In genomic region chr18:22856870-22857269, GRCh38 we compare ENCODE assay signal across 14 cellular contexts.
DNase-seq lines count a peak whose midpoint lies in the region; ATAC-seq, FAIRE-seq and TF ChIP-seq lines count a peak whose summit lies in the region.
"Had no signal": no experiment of that assay in that cellular context is flagged by ENCODE, and none has a peak within 500 bp of the region (broad histone marks: within the 10 kb centered on the region; RNA-seq: fewer than 3 reads in every experiment).

No MANE protein-coding gene starts in this region.

- no peaks in the 10 kb centered on the region for H3K9me3 Mint-ChIP-seq in H9

- no peak overlapping the region for H3K4me3 Mint-ChIP-seq in H9

- H2BK20ac ChIP-seq in H9 (ENCODE audit: low read depth, low read length, poor library complexity, severe bottlenecking): no peak overlapping the region

- H3K56ac ChIP-seq in H9 (ENCODE audit: insufficient read length, low read depth, low read length): no peak overlapping the region

- H3K36me3 ChIP-seq in bronchial epithelial cell (ENCODE audit: control insufficient read depth, insufficient read depth, low read length): no peaks in the 10 kb centered on the region
- no peaks in the 10 kb centered on the region for H3K36me3 ChIP-seq in parathyroid adenoma (ENCODE audit: control insufficient read depth, insufficient read depth, low read length)
- no peaks in the 10 kb centered on the region for H3K36me3 ChIP-seq in WERI-Rb-1
- no peaks in the 10 kb centered on the region for H3K36me3 ChIP-seq in MG63

- no peak overlapping the region for H3K14ac ChIP-seq in H9 (ENCODE audit: insufficient read depth, low read length)

- H3K9me3 ChIP-seq in H9 (ENCODE audit: control insufficient read depth, low read depth, low read length): no peaks in the 10 kb centered on the region
- H3K9me3 ChIP-seq in parathyroid adenoma (ENCODE audit: control insufficient read depth, low read length): no peaks in the 10 kb centered on the region
- no peaks in the 10 kb centered on the region for H3K9me3 ChIP-seq in WERI-Rb-1 (ENCODE audit: severe bottlenecking)
- H3K9me3 ChIP-seq in right cardiac atrium (ENCODE audit: control insufficient read depth, low read length): no peaks in the 10 kb centered on the region
- no peaks in the 10 kb centered on the region; the same call in 1 of the 2 replicates for H3K9me3 ChIP-seq in MG63

- no peak overlapping the region for H3T11ph ChIP-seq in H9 (ENCODE audit: low read length)

- H3K4me1 Mint-ChIP-seq in H9: peaks cover 10 to 12% of the 10 kb centered on the region in 2 experiments; a peak in 3 of 4 replicates

- no peak overlapping the region for H2BK12ac ChIP-seq in H9 (ENCODE audit: insufficient read length, low read depth, low read length)

- intact Hi-C loops in right cardiac atrium (cut with DNase I): no loop called here

- no peaks in the 10 kb centered on the region for H3K27me3 Mint-ChIP-seq in H9 (ENCODE audit: low read depth)

- no peaks in the 10 kb centered on the region for H3K23me2 ChIP-seq in H9 (ENCODE audit: insufficient read length, low read depth, low read length, poor library complexity, severe bottlenecking)

- no peak overlapping the region for H3K18ac ChIP-seq in H9 (ENCODE audit: insufficient read length, low read depth, low read length)

- no peak overlapping the region for H4K91ac ChIP-seq in H9 (ENCODE audit: insufficient read length, low read depth, low read length)

- FAIRE-seq in bronchial epithelial cell (lab: Jason Lieb, UNC): peak; percentile 99
- FAIRE-seq: A204.1 had no signal

- no peak overlapping the region for H2BK15ac ChIP-seq in H9 (ENCODE audit: low read depth, low read length)

- H3K4me1 ChIP-seq in H9 (ENCODE audit: insufficient read depth, low read length) (no peaks in the 10 kb centered on the region), parathyroid adenoma (no peaks in the 10 kb centered on the region), right cardiac atrium (ENCODE audit: control insufficient read depth, insufficient read depth, low read length) (no peaks in the 10 kb centered on the region)

- no peak overlapping the region for H2AFZ ChIP-seq in H9 (ENCODE audit: low read length)
- peak overlapping the region; percentile 5 for H2AFZ ChIP-seq in parathyroid adenoma

- H4K20me1 ChIP-seq in H9 (ENCODE audit: control insufficient read depth, insufficient read depth, insufficient read length): no peaks in the 10 kb centered on the region

- H3K27ac Mint-ChIP-seq in H9: 0 out of 7 replicates have a peak overlapping the region, but pooled peaks of 1 of the 3 experiments have one; percentile 63

- H3K9ac ChIP-seq in H9 (ENCODE audit: extremely low read depth, insufficient read length, low read length): no peak overlapping the region
- no peak overlapping the region for H3K9ac ChIP-seq in parathyroid adenoma

- H3K27me3 ChIP-seq in H9 (ENCODE audit: insufficient read depth, low read length) (no peaks in the 10 kb centered on the region), bronchial epithelial cell (ENCODE audit: control insufficient read depth, insufficient read depth, low read length) (no peaks in the 10 kb centered on the region), parathyroid adenoma (ENCODE audit: control insufficient read depth, insufficient read depth, low read length) (no peaks in the 10 kb centered on the region), WERI-Rb-1 (ENCODE audit: insufficient read depth, low read depth, severe bottlenecking) (no peaks in the 10 kb centered on the region), right cardiac atrium (ENCODE audit: control insufficient read depth, insufficient read depth) (no peaks in the 10 kb centered on the region), MG63 (peaks cover 4% of the 10 kb centered on the region; the same call in 1 of the 2 replicates)

- no peak overlapping the region for H3K23ac ChIP-seq in H9 (ENCODE audit: insufficient read length, low read depth, low read length)

- no peak overlapping the region for H3K4me3 ChIP-seq in bronchial epithelial cell (ENCODE audit: low read depth, low read length)
- H3K4me3 ChIP-seq in parathyroid adenoma (ENCODE audit: low read depth, low read length): no peak overlapping the region
- no peak overlapping the region for H3K4me3 ChIP-seq in WERI-Rb-1 (ENCODE audit: low read depth, low read length)
- H3K4me3 ChIP-seq in right cardiac atrium (ENCODE audit: low read length): no peak overlapping the region
- no peak overlapping the region for H3K4me3 ChIP-seq in MG63

- no peak overlapping the region for H2BK120ac ChIP-seq in H9 (ENCODE audit: low read depth, low read length, poor library complexity, severe bottlenecking)

- H4K5ac ChIP-seq in H9 (ENCODE audit: insufficient read length, low read depth, low read length): no peak overlapping the region

- H3K4me2 ChIP-seq in H9 (ENCODE audit: insufficient read depth, insufficient read length, low read length): no peak overlapping the region
- no peak overlapping the region for H3K4me2 ChIP-seq in parathyroid adenoma (ENCODE audit: low read length)

- no peak overlapping the region for H2BK5ac ChIP-seq in H9 (ENCODE audit: insufficient read length, low read length)

- DNase-seq in H9 (peak; percentile 52), bronchial epithelial cell (ENCODE audit: low read depth) (peak; percentile 97), iPS DF 4.7 (ENCODE audit: extremely low read depth, low spot score) (peak; percentile 36), WERI-Rb-1 (no peak), right cardiac atrium (no peak), activated gamma-delta T cell treated with Interleukin-2 at 50 U/mL for 16 hours (no peak), MG63 (no peak)
- DNase-seq: KG1, NCI-H1092 treated with DMSO at 0.1 percent for 48 hours, NCI-H1694, Right ventricle myocardium superior had no signal

- H2AK5ac ChIP-seq in H9 (ENCODE audit: insufficient read length, low read length): no peak overlapping the region

- no peaks in the 10 kb centered on the region for H3K36me3 Mint-ChIP-seq in H9 (ENCODE audit: insufficient read depth in 1 of 3, low read depth in 3 of 3)

- no peak overlapping the region for H4K8ac ChIP-seq in H9 (replicated peaks; ENCODE audit: insufficient read length, low read depth, low read length)

- no peak overlapping the region for H3K4ac ChIP-seq in H9 (ENCODE audit: low read depth, low read length)

- no peak for TF ChIP-seq CTCF in H9 (conservative IDR thresholded peaks at IDR 0.05)
- no peak for TF ChIP-seq CTCF in bronchial epithelial cell (IDR thresholded peaks at IDR 0.05; ENCODE audit: insufficient read depth, low read length, severe bottlenecking)
- TF ChIP-seq CTCF in parathyroid adenoma (IDR thresholded peaks at IDR 0.05): no peak
- TF ChIP-seq CTCF in WERI-Rb-1 (IDR thresholded peaks at IDR 0.05; ENCODE audit: low read depth, low read length): no peak

- no peaks in the 10 kb centered on the region for H3K79me2 ChIP-seq in H9 (ENCODE audit: insufficient read depth, low read length)
- H3K79me2 ChIP-seq in parathyroid adenoma: no peaks in the 10 kb centered on the region

- no peak overlapping the region for H3K27ac ChIP-seq in H9 (ENCODE audit: insufficient read length, low read depth, low read length)
- H3K27ac ChIP-seq in parathyroid adenoma: no peak overlapping the region
- no peak overlapping the region for H3K27ac ChIP-seq in WERI-Rb-1
- H3K27ac ChIP-seq in right cardiac atrium (ENCODE audit: low read length): no peak overlapping the region
- H3K27ac ChIP-seq: C4-2B had no signal

- H3K79me1 ChIP-seq in H9 (ENCODE audit: insufficient read depth, low read depth, low read length, poor library complexity, severe bottlenecking): no peaks in the 10 kb centered on the region

- no CpG with 5 or more reads among the region's 2 CpGs for WGBS in H9 (ENCODE audit: extremely low coverage, insufficient read length, low lambda C conversion rate)
- 76% methylated on average over 2 of the region's 2 CpGs for WGBS in right cardiac atrium

- no peak for ATAC-seq in right cardiac atrium

Comparison
In these comparisons a context has a peak if more than half of its experiments do, and no peak if none do; other contexts are left out.
1. DNase-seq: peak in H9 (single experiment), bronchial epithelial cell (single experiment) and iPS DF 4.7 (single experiment); none in WERI-Rb-1 (single experiment), right cardiac atrium (0 of 3), activated gamma-delta T cell treated with Interleukin-2 at 50 U/mL for 16 hours (single experiment) and MG63 (single experiment).